17 cellular contexts compared by ENCODE assay signal in genomic region chr10:10824611-10825148, GRCh38.
DNase-seq lines count a peak whose midpoint lies in the region; ATAC-seq, FAIRE-seq and TF ChIP-seq lines count a peak whose summit lies in the region.
"Had no signal": no experiment of that assay in that cellular context is flagged by ENCODE, and none has a peak within 500 bp of the region (broad histone marks: within the 10 kb centered on the region; RNA-seq: fewer than 3 reads in every experiment).

No MANE protein-coding gene starts in this region.

- no peaks in the 10 kb centered on the region for H3K9me1 ChIP-seq in endothelial cell of umbilical vein (replicated peaks; ENCODE audit: control insufficient read depth, extremely low read depth, insufficient read depth, low read length)

- no peak overlapping the region for H3K4me3 ChIP-seq in endothelial cell of umbilical vein (replicated peaks in 1 of 3; ENCODE audit: insufficient read depth in 1 of 3, low read depth in 1 of 3, low read length in 3 of 3)
- H3K4me3 ChIP-seq: GM23338, SK-N-MC had no signal

- no peak for TF ChIP-seq POLR2A in endothelial cell of umbilical vein (IDR thresholded peaks at IDR 0.05; ENCODE audit: low read depth, low read length)

- dilution Hi-C loops in endothelial cell of umbilical vein (cut with MboI; ENCODE audit: extremely low pct_ligation_motif_present, low sequenced_read_pairs): no loop called here

- no peaks in the 10 kb centered on the region for H3K27me3 ChIP-seq in endothelial cell of umbilical vein (ENCODE audit: control insufficient read depth in 2 of 2, insufficient read depth in 2 of 2, low read length in 2 of 2)

- peak overlapping the region; percentile 76 for H3K27ac ChIP-seq in endothelial cell of umbilical vein (ENCODE audit: insufficient read depth, low read depth, low read length)
- H3K27ac ChIP-seq: SK-N-MC had no signal

- H3K79me2 ChIP-seq in endothelial cell of umbilical vein (ENCODE audit: control insufficient read depth, insufficient read depth, low read length): no peaks in the 10 kb centered on the region

- peak overlapping the region; percentile 19 for H3K4me2 ChIP-seq in endothelial cell of umbilical vein (ENCODE audit: insufficient read depth, low read length)
- H3K4me2 ChIP-seq: GM23338 had no signal

- no peaks in the 10 kb centered on the region for H3K36me3 ChIP-seq in endothelial cell of umbilical vein (ENCODE audit: control insufficient read depth in 2 of 2, extremely low read depth in 1 of 2, insufficient read depth in 2 of 2, low read length in 2 of 2)

- BruUV-seq in endothelial cell of umbilical vein (replicated peaks; lab: Mats Ljungman, UMichigan): no TSS peak

- peak; percentile 70 for FAIRE-seq in endothelial cell of umbilical vein (lab: Jason Lieb, UNC)

- H3K9ac ChIP-seq in endothelial cell of umbilical vein (replicated peaks; ENCODE audit: extremely low read depth, insufficient read depth, low read length): peak overlapping the region; percentile 28

- ATAC-seq in GM19395 (IDR thresholded peaks at IDR 0.05; ENCODE audit: unreplicated experiment): no peak
- ATAC-seq: CD8-positive, alpha-beta T cell; GM23338; natural killer cell treated with Interleukin-12 subunit alpha and Interleukin-12 subunit beta and Interleukin-15 and Interleukin-18, amount 100 ng/mL, for 72 hours; WTC11 had no signal

- peak overlapping the region; percentile 77 for H2AFZ ChIP-seq in endothelial cell of umbilical vein (ENCODE audit: low read depth, low read length)
- H2AFZ ChIP-seq: GM23338 had no signal

- POLR2A ChIA-PET in endothelial cell of umbilical vein (lab: Charles Lee): interaction anchor here (0.5 kb wide), 1 partner anchor 24 kb away, joined by 7 read pairs; no protein-coding TSS in a partner anchor
- POLR2A ChIA-PET in HEK293T (lab: Yijun Ruan, JAX): no interaction called here

- H3K9me3 ChIP-seq in endothelial cell of umbilical vein (replicated peaks; ENCODE audit: control insufficient read depth, insufficient read depth, low read length): no peaks in the 10 kb centered on the region

- intact Hi-C loops in endothelial cell of umbilical vein (cut with micrococcal nuclease): no loop called here

- no peaks in the 10 kb centered on the region for H4K20me1 ChIP-seq in endothelial cell of umbilical vein (replicated peaks; ENCODE audit: control insufficient read depth, extremely low read depth, insufficient read depth, low read length)

- peak; percentile 74 for DNase-seq in EL
- peak; percentile 94 for DNase-seq in endothelial cell of umbilical vein (ENCODE audit: low read depth, low spot score)
- peak; percentile 79 to 87 for DNase-seq in lung microvascular endothelial cell (ENCODE audit: low read depth in 2 of 2)
- DNase-seq in smooth muscle cell of the brain vasculature (ENCODE audit: low read depth, low spot score): peak; percentile 23
- DNase-seq in HEK293T (ENCODE audit: extremely low spot score): no peak
- DNase-seq in NCI-H2227 treated with DMSO at 0.1 percent for 48 hours (lab: John Stamatoyannopoulos, UW): no peak
- DNase-seq in NCI-H526 (lab: John Stamatoyannopoulos, UW): no peak
- DNase-seq: activated T-cell treated with anti-CD3 and anti-CD28 coated beads, Interleukin-2, amount 50 U/mL, for 48 hours; CD8-positive, alpha-beta T cell; NCI-H1417; stimulated activated CD4-positive, alpha-beta T cell treated with anti-CD3 and anti-CD28 coated beads, Interleukin-4, amount 100 ng/mL, for 4 hours; substantia nigra had no signal

- CTCF ChIA-PET in endothelial cell of umbilical vein (lab: Charles Lee) (interaction anchor here (0.6 to 1.4 kb wide), 8 partner anchors 9 to 445 kb away, joined by 3 to 7 read pairs (median 3); no protein-coding TSS in a partner anchor), HEK293T (lab: Yijun Ruan, JAX) (interaction anchor here (0.6 kb wide), 1 partner anchor 41 kb away, joined by 4 read pairs; no protein-coding TSS in a partner anchor)

- H3K4me1 ChIP-seq in endothelial cell of umbilical vein (ENCODE audit: control insufficient read depth, extremely low read depth, insufficient read depth, low read length): peaks cover 28% of the 10 kb centered on the region

- TF ChIP-seq CTCF in endothelial cell of umbilical vein (IDR thresholded peaks at IDR 0.05; ENCODE audit: extremely low read depth in 1 of 2, insufficient read depth in 1 of 2, low read depth in 1 of 2, low read length in 2 of 2): no peak

TF ChIP-seq in endothelial cell of umbilical vein, 7 proteins besides CTCF, POLR2A, EP300 and RAD21:
- TF ChIP-seq POLR2AphosphoS5 (IDR thresholded peaks at IDR 0.05; ENCODE audit: insufficient read depth, low read depth, low read length) (no peak), JUN (IDR thresholded peaks at IDR 0.05; ENCODE audit: borderline replicate concordance, insufficient read depth, insufficient read length, low read depth) (peak; percentile 23)

TF ChIP-seq in HEK293T, 16 proteins besides CTCF, POLR2A, EP300 and RAD21:
- TF ChIP-seq ZNF384 (IDR thresholded peaks at IDR 0.05) (no peak), CTBP1 (IDR thresholded peaks at IDR 0.05; ENCODE audit: borderline replicate concordance) (no peak), PKNOX1 (IDR thresholded peaks at IDR 0.05) (no peak), TARDBP (IDR thresholded peaks at IDR 0.05) (no peak), HDGF (IDR thresholded peaks at IDR 0.05; ENCODE audit: borderline replicate concordance) (no peak), FOXA1 (IDR thresholded peaks at IDR 0.05) (no peak), L3MBTL2 (conservative IDR thresholded peaks at IDR 0.05) (no peak), BHLHE40 (IDR thresholded peaks at IDR 0.05; ENCODE audit: borderline replicate concordance) (no peak), ARNT (IDR thresholded peaks at IDR 0.05) (no peak), FOXK2 (IDR thresholded peaks at IDR 0.05) (no peak), SP1 (IDR thresholded peaks at IDR 0.05) (no peak), NFRKB (IDR thresholded peaks at IDR 0.05) (no peak), SUZ12 (IDR thresholded peaks at IDR 0.05) (no peak), FOXM1 (IDR thresholded peaks at IDR 0.05; ENCODE audit: borderline replicate concordance) (no peak), ELF4 (IDR thresholded peaks at IDR 0.05) (no peak), LEF1 (IDR thresholded peaks at IDR 0.05; ENCODE audit: borderline replicate concordance) (no peak)

Comparison
In these comparisons a context has a peak if more than half of its experiments do, and no peak if none do; other contexts are left out.
1. DNase-seq: peak in EL (single experiment), endothelial cell of umbilical vein (single experiment), lung microvascular endothelial cell (2 of 2) and smooth muscle cell of the brain vasculature (single experiment); none in HEK293T (single experiment), NCI-H2227 treated with DMSO at 0.1 percent for 48 hours (single experiment) and NCI-H526 (0 of 2).